ENCODE assay signal across 1 cellular context in the genomic region with DNA sequence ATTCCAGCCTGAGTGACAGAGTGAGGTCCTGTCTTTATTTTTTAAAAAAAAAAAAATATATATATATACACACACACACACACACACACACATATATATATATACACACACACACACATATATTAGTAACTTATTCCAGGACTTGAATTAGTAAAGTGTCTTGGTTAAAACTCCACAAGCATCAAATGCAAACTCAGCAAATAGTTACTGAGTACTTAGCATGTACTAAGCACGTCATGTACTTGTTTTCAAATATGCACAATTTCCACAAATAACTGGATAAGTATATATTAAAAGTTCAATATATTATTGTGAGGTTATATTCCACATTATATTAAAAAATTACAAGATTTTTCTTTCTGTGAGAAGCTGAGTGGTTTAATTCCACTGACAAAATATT.
TF ChIP-seq lines count a peak whose summit lies in the region.

No MANE protein-coding gene starts in this region.

TF ChIP-seq in H1, 55 proteins besides CTCF, POLR2A, EP300 and RAD21:
- TF ChIP-seq, protein P1, sequence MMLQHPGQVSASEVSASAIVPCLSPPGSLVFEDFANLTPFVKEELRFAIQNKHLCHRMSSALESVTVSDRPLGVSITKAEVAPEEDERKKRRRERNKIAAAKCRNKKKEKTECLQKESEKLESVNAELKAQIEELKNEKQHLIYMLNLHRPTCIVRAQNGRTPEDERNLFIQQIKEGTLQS (IDR thresholded peaks at IDR 0.05; ENCODE audit: insufficient read depth, low read depth, low read length): no peak
- TF ChIP-seq CBX5 (IDR thresholded peaks at IDR 0.05; ENCODE audit: low read depth, low read length) (no peak), KDM1A (IDR thresholded peaks at IDR 0.05; ENCODE audit: borderline replicate concordance, low read length) (no peak), MAFK (IDR thresholded peaks at IDR 0.05; ENCODE audit: low read depth, low read length) (peak; percentile 64; the same call in 1 of the 2 replicates)
